10 cellular contexts compared by ENCODE assay signal in the genomic region with DNA sequence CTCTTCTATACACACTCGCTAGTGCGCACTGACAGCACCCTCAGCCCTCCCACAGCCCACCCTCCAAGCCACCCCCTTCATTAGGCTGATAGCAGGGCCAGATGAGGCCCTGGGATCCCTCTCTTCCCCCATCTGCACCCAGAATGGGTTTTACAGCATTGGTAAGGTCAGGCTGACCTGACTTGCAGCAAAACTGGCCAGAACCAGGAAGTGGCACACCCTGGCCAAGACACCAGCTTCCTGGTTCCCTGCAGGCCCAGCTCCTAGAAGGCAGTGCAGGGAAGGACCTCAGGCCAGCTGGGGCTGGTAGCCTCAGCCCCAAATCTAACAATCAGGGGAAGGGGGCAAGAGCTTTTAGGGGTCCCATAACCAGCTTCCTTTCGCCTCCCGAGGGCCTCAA. TPM values are rescaled to one million over a fixed set of nuclear protein-coding genes. Genes with fewer than 3 reads are reported as not detected.
DNase-seq lines count a peak whose midpoint lies in the region; ATAC-seq and TF ChIP-seq lines count a peak whose summit lies in the region.
"Had no signal": no experiment of that assay in that cellular context is flagged by ENCODE, and none has a peak within 500 bp of the region (broad histone marks: within the 10 kb centered on the region; RNA-seq: fewer than 3 reads in every experiment).

No MANE protein-coding gene starts in this region.

- H3K4me2 ChIP-seq in GM23248 (ENCODE audit: unreplicated experiment) = no peak overlapping the region

- H4K20me1 ChIP-seq in GM23248 (ENCODE audit: insufficient read depth) = no peaks in the 10 kb centered on the region

- TF ChIP-seq POLR2A in spleen (IDR thresholded peaks at IDR 0.05) (no peak), erythroblast (IDR thresholded peaks at IDR 0.05; ENCODE audit: low read length) (no peak)

- H3K9me2 ChIP-seq in GM23248 (ENCODE audit: insufficient read depth) = no peaks in the 10 kb centered on the region

- ATAC-seq in SK-N-SH treated with all-trans-retinoic acid at 6 μM for 48 hours (peak; percentile 4; the same call in 1 of the 3 replicates), left cardiac atrium (peak; percentile 21 to 26), HG03139 (IDR thresholded peaks at IDR 0.05; ENCODE audit: unreplicated experiment) (no peak)

- 70 to 79% methylated on average over 4 of the region's 4 CpGs for WGBS in GM23248 (ENCODE audit: low coverage in 1 of 2, low lambda C conversion rate in 2 of 2, missing lambda C conversion rate in 2 of 2), 2 experiments
- WGBS in spleen, 5 donors = 68 to 85% (median 83%) methylated on average over 4 of the region's 4 CpGs

- H3K36me3 ChIP-seq in GM23248 (ENCODE audit: low read depth) = no peaks in the 10 kb centered on the region
- no peaks in the 10 kb centered on the region for H3K36me3 ChIP-seq in spleen
- H3K36me3 ChIP-seq: ovary had no signal

- in situ Hi-C loops in GM23248 (cut with MboI) = no loop called here

- CTCF ChIA-PET in HEK293T (lab: Yijun Ruan, JAX) = no interaction called here

- H3K27ac ChIP-seq in GM23248 = no peak overlapping the region
- peak overlapping the region; percentile 29 to 86 (median 70) for H3K27ac ChIP-seq in spleen

- H3K9me3 ChIP-seq in GM23248 (ENCODE audit: low read depth) (no peaks in the 10 kb centered on the region), spleen (no peaks in the 10 kb centered on the region)
- H3K9me3 ChIP-seq: ovary had no signal

- peaks cover 38% of the 10 kb centered on the region for H3K4me1 ChIP-seq in GM23248 (ENCODE audit: insufficient read depth)
- peaks cover 29 to 93% (median 58%) of the 10 kb centered on the region in 6 donors for H3K4me1 ChIP-seq in spleen

- intact Hi-C loops in left cardiac atrium (cut with DNase I) (no loop called here), spleen (cut with DNase I; ENCODE audit: low total_unique reads) (loop anchor here (10.0 kb wide), 1 partner anchor 215 kb away; no protein-coding TSS in a partner anchor)

- H3K27me3 ChIP-seq in GM23248 (replicated peaks; ENCODE audit: insufficient read depth) = no peaks in the 10 kb centered on the region
- no peaks in the 10 kb centered on the region for H3K27me3 ChIP-seq in spleen (replicated peaks in 1 of 7)
- H3K27me3 ChIP-seq: ovary had no signal

- H3F3A ChIP-seq in GM23248 (ENCODE audit: insufficient read depth) = peaks cover 13% of the 10 kb centered on the region; the same call in 1 of the 2 replicates

- H2AFZ ChIP-seq in GM23248 = no peak overlapping the region

- H3K4me3 ChIP-seq in GM23248 (no peak overlapping the region), spleen (no peak overlapping the region)
- H3K4me3 ChIP-seq: ovary had no signal

- peak overlapping the region; percentile 26; the same call in 1 of the 2 replicates for H3K9ac ChIP-seq in GM23248

- no peak for TF ChIP-seq CTCF in spleen (IDR thresholded peaks at IDR 0.05 in 8 of 11, conservative IDR thresholded peaks at IDR 0.05 in 3 of 11)

- peak; percentile 45 for DNase-seq in GM23248
- DNase-seq in left cardiac atrium = no peak
- DNase-seq in spleen = peak; percentile 88
- DNase-seq in HEK293T (ENCODE audit: extremely low spot score) = no peak
- no peak for DNase-seq in HPDE6-E6E7 (ENCODE audit: extremely low spot score)
- no peak for DNase-seq in erythroblast (lab: John Stamatoyannopoulos, UW)
- DNase-seq: effector CD4-positive, alpha-beta T cell had no signal

- H3K79me2 ChIP-seq in GM23248 (ENCODE audit: insufficient read depth) = peaks cover 81% of the 10 kb centered on the region

- POLR2A ChIA-PET in HEK293T (lab: Yijun Ruan, JAX) = interaction anchor here (1.2 kb wide), 1 partner anchor 55 kb away, joined by 3 read pairs; a partner anchor contains a TSS

TF ChIP-seq in SK-N-SH treated with all-trans-retinoic acid at 6 μM for 48 hours, 23 proteins besides CTCF, POLR2A, EP300 and RAD21 (continues in another document):
- TF ChIP-seq RARB (CRISPR knock-in tag; IDR thresholded peaks at IDR 0.05) = no peak
- no peak for TF ChIP-seq BACH2 (CRISPR knock-in tag; IDR thresholded peaks at IDR 0.05; ENCODE audit: borderline replicate concordance)
- TF ChIP-seq CSDC2 (CRISPR knock-in tag; IDR thresholded peaks at IDR 0.05) = no peak
- TF ChIP-seq ZFP3 (CRISPR knock-in tag; IDR thresholded peaks at IDR 0.05) = no peak
- no peak for TF ChIP-seq PPARA (CRISPR knock-in tag; IDR thresholded peaks at IDR 0.05; ENCODE audit: borderline replicate concordance)
- TF ChIP-seq ARNTL (CRISPR knock-in tag; IDR thresholded peaks at IDR 0.05; ENCODE audit: borderline replicate concordance, low read depth) = no peak
- TF ChIP-seq ZNF70 (CRISPR knock-in tag; IDR thresholded peaks at IDR 0.05) = no peak
- TF ChIP-seq, protein P1, sequence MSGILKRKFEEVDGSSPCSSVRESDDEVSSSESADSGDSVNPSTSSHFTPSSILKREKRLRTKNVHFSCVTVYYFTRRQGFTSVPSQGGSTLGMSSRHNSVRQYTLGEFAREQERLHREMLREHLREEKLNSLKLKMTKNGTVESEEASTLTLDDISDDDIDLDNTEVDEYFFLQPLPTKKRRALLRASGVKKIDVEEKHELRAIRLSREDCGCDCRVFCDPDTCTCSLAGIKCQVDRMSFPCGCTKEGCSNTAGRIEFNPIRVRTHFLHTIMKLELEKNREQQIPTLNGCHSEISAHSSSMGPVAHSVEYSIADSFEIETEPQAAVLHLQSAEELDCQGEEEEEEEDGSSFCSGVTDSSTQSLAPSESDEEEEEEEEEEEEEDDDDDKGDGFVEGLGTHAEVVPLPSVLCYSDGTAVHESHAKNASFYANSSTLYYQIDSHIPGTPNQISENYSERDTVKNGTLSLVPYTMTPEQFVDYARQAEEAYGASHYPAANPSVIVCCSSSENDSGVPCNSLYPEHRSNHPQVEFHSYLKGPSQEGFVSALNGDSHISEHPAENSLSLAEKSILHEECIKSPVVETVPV (CRISPR knock-in tag; IDR thresholded peaks at IDR 0.05) = no peak
- no peak for TF ChIP-seq SNAI2 (CRISPR knock-in tag; IDR thresholded peaks at IDR 0.05)
- TF ChIP-seq ISL1 (CRISPR knock-in tag; IDR thresholded peaks at IDR 0.05) = no peak
- TF ChIP-seq ZC3H10 (CRISPR knock-in tag; IDR thresholded peaks at IDR 0.05) = no peak
- TF ChIP-seq ESRRG (CRISPR knock-in tag; IDR thresholded peaks at IDR 0.05) = no peak
- no peak for TF ChIP-seq TCF4 (CRISPR knock-in tag; IDR thresholded peaks at IDR 0.05; ENCODE audit: borderline replicate concordance)

TF ChIP-seq in HEK293T, 16 proteins besides CTCF, POLR2A, EP300 and RAD21:
- TF ChIP-seq TARDBP (IDR thresholded peaks at IDR 0.05) (no peak), ELF4 (IDR thresholded peaks at IDR 0.05) (no peak), CTBP1 (IDR thresholded peaks at IDR 0.05; ENCODE audit: borderline replicate concordance) (no peak), L3MBTL2 (conservative IDR thresholded peaks at IDR 0.05) (no peak), FOXM1 (IDR thresholded peaks at IDR 0.05; ENCODE audit: borderline replicate concordance) (no peak), FOXA1 (IDR thresholded peaks at IDR 0.05) (no peak), LEF1 (IDR thresholded peaks at IDR 0.05; ENCODE audit: borderline replicate concordance) (no peak), NFRKB (IDR thresholded peaks at IDR 0.05) (no peak), ZNF384 (IDR thresholded peaks at IDR 0.05) (no peak), SUZ12 (IDR thresholded peaks at IDR 0.05) (no peak), HDGF (IDR thresholded peaks at IDR 0.05; ENCODE audit: borderline replicate concordance) (no peak), ARNT (IDR thresholded peaks at IDR 0.05) (no peak), SP1 (IDR thresholded peaks at IDR 0.05) (no peak), BHLHE40 (IDR thresholded peaks at IDR 0.05; ENCODE audit: borderline replicate concordance) (no peak), FOXK2 (IDR thresholded peaks at IDR 0.05) (no peak)
- TF ChIP-seq, protein P2, sequence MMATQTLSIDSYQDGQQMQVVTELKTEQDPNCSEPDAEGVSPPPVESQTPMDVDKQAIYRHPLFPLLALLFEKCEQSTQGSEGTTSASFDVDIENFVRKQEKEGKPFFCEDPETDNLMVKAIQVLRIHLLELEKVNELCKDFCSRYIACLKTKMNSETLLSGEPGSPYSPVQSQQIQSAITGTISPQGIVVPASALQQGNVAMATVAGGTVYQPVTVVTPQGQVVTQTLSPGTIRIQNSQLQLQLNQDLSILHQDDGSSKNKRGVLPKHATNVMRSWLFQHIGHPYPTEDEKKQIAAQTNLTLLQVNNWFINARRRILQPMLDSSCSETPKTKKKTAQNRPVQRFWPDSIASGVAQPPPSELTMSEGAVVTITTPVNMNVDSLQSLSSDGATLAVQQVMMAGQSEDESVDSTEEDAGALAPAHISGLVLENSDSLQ (IDR thresholded peaks at IDR 0.05) = no peak

RNA-seq across cellular contexts. Expression of a gene that starts 50.0 kb away (rescaled TPM):
- 24.8 and 33.4 TPM in 2 replicates for total RNA-seq in GM23248 (2014; rRNA removed; shearing (Covaris generic))
- polyA plus RNA-seq in GM23248 (2016; fragmentation: Nextera tagmentation; extraction: Ambion mirVana) (60.5 and 61.1 TPM in 2 replicates), spleen (10 to 100 TPM; 13.9 to 29.2 (median 28.6) TPM)
- total RNA-seq in left cardiac atrium (10 to 100 TPM; 45.2 to 55.8 TPM), spleen (10 to 100 TPM in 6 of 7 donors, 1 to 10 TPM in 1; 7.3 to 26.4 (median 22.4) TPM)

RNA-seq across cellular contexts. Expression of a gene that starts 55.4 kb away (rescaled TPM):
- total RNA-seq in GM23248 (2014; rRNA removed; shearing (Covaris generic)) = 11.1 and 18.8 TPM in 2 replicates
- 13.6 and 15.5 TPM in 2 replicates for polyA plus RNA-seq in GM23248 (2016; fragmentation: Nextera tagmentation; extraction: Ambion mirVana)
- 10 to 100 TPM; 38.3 to 45.5 TPM for total RNA-seq in left cardiac atrium
- total RNA-seq in spleen = 10 to 100 TPM; 13.2 to 23.5 (median 16.7) TPM
- polyA plus RNA-seq in spleen = 10 to 100 TPM in 1 of 3 donors, 1 to 10 TPM in 2; 5.4 to 15.7 (median 5.4) TPM

Comparison
In these comparisons a context has a peak if more than half of its experiments do, and no peak if none do; other contexts are left out.
1. DNase-seq: peak in GM23248 (single experiment) and spleen (single experiment); none in left cardiac atrium (single experiment), HEK293T (single experiment), HPDE6-E6E7 (single experiment) and erythroblast (0 of 2).